Comparison of ENCODE assay signal across 15 cellular contexts in genomic region chr16:85057948-85058347, GRCh38. TPM values are rescaled to one million over a fixed set of nuclear protein-coding genes. Genes with fewer than 3 reads are reported as not detected.
DNase-seq lines count a peak whose midpoint lies in the region; ATAC-seq and TF ChIP-seq lines count a peak whose summit lies in the region.
"Had no signal": no experiment of that assay in that cellular context is flagged by ENCODE, and none has a peak within 500 bp of the region (broad histone marks: within the 10 kb centered on the region; RNA-seq: fewer than 3 reads in every experiment).

No MANE protein-coding gene starts in this region.

- H3F3A ChIP-seq in SK-N-SH (replicated peaks; ENCODE audit: insufficient read depth) = peaks cover 14% of the 10 kb centered on the region

- CTCF ChIA-PET in OCI-LY7 (lab: Charles Lee; ENCODE audit: unreplicated experiment) = no interaction called here
- CTCF ChIA-PET in SK-N-SH (lab: Yijun Ruan, JAX) = interaction anchor here (0.7 to 2.3 kb wide), 2 partner anchors 15 to 29 kb away, joined by 5 to 11 read pairs; no protein-coding TSS in a partner anchor

- H3K4me1 Mint-ChIP-seq in CD4-positive, CD25-positive, alpha-beta regulatory T cell = peaks cover 6 to 29% (median 15%) of the 10 kb centered on the region in 4 donors

- intact Hi-C loops in OCI-LY7 (cut with micrococcal nuclease; ENCODE audit: unreplicated experiment) = no loop called here
- intact Hi-C loops in heart right ventricle (cut with DNase I) = no loop called here

- no peak overlapping the region for H3K9ac ChIP-seq in SK-N-SH

- H3K27me3 ChIP-seq in CD4-positive, CD25-positive, alpha-beta regulatory T cell (ENCODE audit: control insufficient read depth, insufficient read depth, low read length) = no peaks in the 10 kb centered on the region
- H3K27me3 ChIP-seq in heart right ventricle = no peaks in the 10 kb centered on the region
- no peaks in the 10 kb centered on the region for H3K27me3 ChIP-seq in SK-N-SH (ENCODE audit: insufficient read depth)
- H3K27me3 ChIP-seq in SJCRH30 = no peaks in the 10 kb centered on the region
- H3K27me3 ChIP-seq: BE2C had no signal

- TF ChIP-seq CTCF in OCI-LY7 (conservative IDR thresholded peaks at IDR 0.05; ENCODE audit: low read length) = no peak
- no peak for TF ChIP-seq CTCF in heart right ventricle (IDR thresholded peaks at IDR 0.05)
- TF ChIP-seq CTCF in SK-N-SH (IDR thresholded peaks at IDR 0.05) = no peak

- no peak for ATAC-seq in CD4-positive, CD25-positive, alpha-beta regulatory T cell (ENCODE audit: low read depth in 2 of 2)
- ATAC-seq in GM18867 (IDR thresholded peaks at IDR 0.05; ENCODE audit: unreplicated experiment) = peak; percentile 38
- peak; percentile 9 to 75 (median 56) for ATAC-seq in heart right ventricle
- no peak for ATAC-seq in HG03159 (IDR thresholded peaks at IDR 0.05; ENCODE audit: unreplicated experiment)
- ATAC-seq in HG03039 (IDR thresholded peaks at IDR 0.05; ENCODE audit: unreplicated experiment) = no peak

- no peak overlapping the region for H3K27ac ChIP-seq in CD4-positive, CD25-positive, alpha-beta regulatory T cell (ENCODE audit: insufficient read depth, low read length, poor library complexity, severe bottlenecking)
- no peak overlapping the region for H3K27ac ChIP-seq in OCI-LY7 (ENCODE audit: low read depth, low read length, poor library complexity, severe bottlenecking)
- H3K27ac ChIP-seq in heart right ventricle = peak overlapping the region in 2 of 10 donors; percentile 19 to 31
- no peak overlapping the region for H3K27ac ChIP-seq in SK-N-SH (ENCODE audit: low read depth in 2 of 2, low read length in 1 of 2)
- no peak overlapping the region for H3K27ac ChIP-seq in SJCRH30
- H3K27ac ChIP-seq: VCaP had no signal

- BruUV-seq in OCI-LY7 (replicated peaks; lab: Mats Ljungman, UMichigan) = no TSS peak

- peaks cover 22% of the 10 kb centered on the region for H3K4me1 ChIP-seq in CD4-positive, CD25-positive, alpha-beta regulatory T cell (ENCODE audit: control insufficient read depth, insufficient read depth, low read length, poor library complexity, severe bottlenecking)
- H3K4me1 ChIP-seq in OCI-LY7 (ENCODE audit: insufficient read depth, low read length, poor library complexity, severe bottlenecking) (peaks cover 37% of the 10 kb centered on the region), heart right ventricle (peaks cover 2 to 56% (median 23%) of the 10 kb centered on the region in 9 donors), SK-N-SH (ENCODE audit: control insufficient read depth in 1 of 2, insufficient read depth in 2 of 2, low read depth in 1 of 2, low read length in 1 of 2) (peaks cover 8 to 10% of the 10 kb centered on the region in 2 experiments; a peak in 2 of 4 replicates), SJCRH30 (peaks cover 7% of the 10 kb centered on the region; the same call in 1 of the 2 replicates)

- H3K4me3 ChIP-seq in CD4-positive, CD25-positive, alpha-beta regulatory T cell (ENCODE audit: low read depth, low read length) = no peak overlapping the region
- H3K4me3 ChIP-seq in OCI-LY7 (ENCODE audit: low read depth, low read length, poor library complexity, severe bottlenecking) = peak overlapping the region; percentile 5
- H3K4me3 ChIP-seq in heart right ventricle = no peak overlapping the region
- H3K4me3 ChIP-seq in SK-N-SH (ENCODE audit: low read depth in 2 of 2, low read length in 1 of 2) = no peak overlapping the region
- H3K4me3 ChIP-seq in SJCRH30 = no peak overlapping the region

- H3K36me3 Mint-ChIP-seq in CD4-positive, CD25-positive, alpha-beta regulatory T cell = peaks cover 8% of the 10 kb centered on the region

- TF ChIP-seq EP300 in SK-N-SH (IDR thresholded peaks at IDR 0.05; ENCODE audit: borderline replicate concordance in 1 of 2, low read depth in 1 of 2, low read length in 1 of 2) = no peak

- H3K27ac Mint-ChIP-seq in CD4-positive, CD25-positive, alpha-beta regulatory T cell = peak overlapping the region in 2 of 3 donors; percentile 86 to 93
- H3K27ac Mint-ChIP-seq: endodermal cell had no signal

- no peaks in the 10 kb centered on the region for H3K9me3 ChIP-seq in CD4-positive, CD25-positive, alpha-beta regulatory T cell (ENCODE audit: control insufficient read depth in 2 of 2, low read length in 2 of 2)
- H3K9me3 ChIP-seq in OCI-LY7 (ENCODE audit: low read length) (no peaks in the 10 kb centered on the region), heart right ventricle (no peaks in the 10 kb centered on the region), SK-N-SH (no peaks in the 10 kb centered on the region), SJCRH30 (replicated peaks) (no peaks in the 10 kb centered on the region)
- H3K9me3 ChIP-seq: BE2C had no signal

- H2AFZ ChIP-seq in OCI-LY7 (ENCODE audit: low read length) = no peak overlapping the region
- no peak overlapping the region for H2AFZ ChIP-seq in SK-N-SH (ENCODE audit: low read depth)

- 45 to 77% methylated on average over 7 of the region's 7 CpGs for WGBS in heart right ventricle, 2 donors
- 90% methylated on average over 7 of the region's 7 CpGs for WGBS in SK-N-SH (ENCODE audit: low lambda C conversion rate)

- H3K9me2 ChIP-seq in OCI-LY7 (ENCODE audit: insufficient read depth, low read length) = no peaks in the 10 kb centered on the region
- no peaks in the 10 kb centered on the region for H3K9me2 ChIP-seq in SK-N-SH

- H3K4me3 Mint-ChIP-seq in CD4-positive, CD25-positive, alpha-beta regulatory T cell = no peak overlapping the region
- H3K4me3 Mint-ChIP-seq: endodermal cell had no signal

- H3K27me3 Mint-ChIP-seq in CD4-positive, CD25-positive, alpha-beta regulatory T cell = no peaks in the 10 kb centered on the region

- no peaks in the 10 kb centered on the region for H3K9me3 Mint-ChIP-seq in CD4-positive, CD25-positive, alpha-beta regulatory T cell
- H3K9me3 Mint-ChIP-seq: endodermal cell had no signal

- H3K4me2 ChIP-seq in OCI-LY7 (ENCODE audit: low read length) (peak overlapping the region; percentile 60), SK-N-SH (no peak overlapping the region)

- TF ChIP-seq RAD21 in SK-N-SH (IDR thresholded peaks at IDR 0.05; ENCODE audit: low read length) = no peak

- H3K36me3 ChIP-seq in CD4-positive, CD25-positive, alpha-beta regulatory T cell (ENCODE audit: control insufficient read depth, insufficient read depth, low read length) = no peaks in the 10 kb centered on the region
- no peaks in the 10 kb centered on the region for H3K36me3 ChIP-seq in OCI-LY7 (ENCODE audit: insufficient read depth, low read length)
- peaks cover 0 to 17% (median 0%) of the 10 kb centered on the region in 9 donors for H3K36me3 ChIP-seq in heart right ventricle
- H3K36me3 ChIP-seq in SK-N-SH (replicated peaks in 1 of 2; ENCODE audit: control insufficient read depth in 1 of 2, insufficient read depth in 2 of 2, low read length in 1 of 2) = no peaks in the 10 kb centered on the region
- H3K36me3 ChIP-seq in SJCRH30 = no peaks in the 10 kb centered on the region
- H3K36me3 ChIP-seq: BE2C had no signal

- no peak for DNase-seq in CD4-positive, CD25-positive, alpha-beta regulatory T cell
- peak; percentile 76 for DNase-seq in OCI-LY7 (ENCODE audit: low spot score)
- peak in 1 of 2 donors; percentile 57 for DNase-seq in heart right ventricle
- DNase-seq in SK-N-SH = no peak
- DNase-seq in SJCRH30 = no peak
- DNase-seq: activated T-cell treated with anti-CD3 and anti-CD28 coated beads for 4 hours, BE2C, GOT3, NCI-H748 treated with DMSO at 0.1 percent for 48 hours, SIG-M5 had no signal

- H3K79me2 ChIP-seq in OCI-LY7 (ENCODE audit: insufficient read depth, low read depth, low read length) (no peaks in the 10 kb centered on the region), SK-N-SH (ENCODE audit: insufficient read depth) (no peaks in the 10 kb centered on the region)

- POLR2A ChIA-PET in OCI-LY7 (lab: Charles Lee) = no interaction called here
- POLR2A ChIA-PET in SK-N-SH (lab: Yijun Ruan, JAX) = no interaction called here

- H4K20me1 ChIP-seq in OCI-LY7 (ENCODE audit: insufficient read depth, low read length) (no peaks in the 10 kb centered on the region), SK-N-SH (ENCODE audit: insufficient read depth) (no peaks in the 10 kb centered on the region)

TF ChIP-seq in SK-N-SH, 30 proteins besides CTCF, POLR2A, EP300 and RAD21 (continues in another document):
- TF ChIP-seq EZH2phosphoT487 (IDR thresholded peaks at IDR 0.05; ENCODE audit: borderline replicate concordance, low read depth) = no peak
- TF ChIP-seq FOXM1 (IDR thresholded peaks at IDR 0.05; ENCODE audit: low read depth) = no peak
- no peak for TF ChIP-seq TCF12 (IDR thresholded peaks at IDR 0.05)
- no peak for TF ChIP-seq MXI1 (IDR thresholded peaks at IDR 0.05; ENCODE audit: low read depth, low read length)

RNA-seq across cellular contexts. Expression of gene KIAA0513, which starts 30.4 kb away (rescaled TPM):
- 7.5 TPM for total RNA-seq in CD4-positive, CD25-positive, alpha-beta regulatory T cell
- polyA plus RNA-seq in CD4-positive, CD25-positive, alpha-beta regulatory T cell = 1 to 10 TPM; 1.5 to 3.9 (median 3.3) TPM
- 0.59 and 4.8 TPM in 2 replicates for total RNA-seq in OCI-LY7 (2014; rRNA removed; shearing (Covaris generic))
- 0.88 and 1.3 TPM in 2 replicates for total RNA-seq in OCI-LY7 (2022)
- total RNA-seq in heart right ventricle = 10 to 100 TPM in 2 of 10 donors, 1 to 10 TPM in 8; 5.9 to 10.9 (median 8.5) TPM
- polyA plus RNA-seq in heart right ventricle = 1 to 10 TPM; 2.4 to 3.1 TPM
- polyA plus RNA-seq in SK-N-SH (2012; rRNA removed) = 4.8 and 6.5 TPM in 2 replicates
- polyA plus RNA-seq in SK-N-SH (2012; cell fraction: cytosol; rRNA removed) = 2.8 and 3.9 TPM in 2 replicates
- 6.8 and 7.4 TPM in 2 replicates for polyA plus RNA-seq in SK-N-SH (2012; cell fraction: nucleus; rRNA removed)
- total RNA-seq in SJCRH30 (2014; rRNA removed; shearing (Covaris generic)) = 1.3 and 2.4 TPM in 2 replicates

RNA-seq across cellular contexts. Expression of gene ZDHHC7, which starts 46.6 kb away (rescaled TPM):
- total RNA-seq in CD4-positive, CD25-positive, alpha-beta regulatory T cell = 42.6 TPM
- 10 to 100 TPM; 26.0 to 38.9 (median 37.1) TPM for polyA plus RNA-seq in CD4-positive, CD25-positive, alpha-beta regulatory T cell
- 17.3 and 24.3 TPM in 2 replicates for total RNA-seq in OCI-LY7 (2014; rRNA removed; shearing (Covaris generic))
- total RNA-seq in OCI-LY7 (2022) = 22.5 and 24.1 TPM in 2 replicates
- total RNA-seq in heart right ventricle = 10 to 100 TPM; 36.2 to 55.5 (median 43.2) TPM
- 10 to 100 TPM; 15.1 to 16.6 TPM for polyA plus RNA-seq in heart right ventricle
- polyA plus RNA-seq in SK-N-SH (2012; rRNA removed) = 69.3 and 114 TPM in 2 replicates
- 65.1 and 80.3 TPM in 2 replicates for polyA plus RNA-seq in SK-N-SH (2012; cell fraction: cytosol; rRNA removed)
- 62.2 and 73.3 TPM in 2 replicates for polyA plus RNA-seq in SK-N-SH (2012; cell fraction: nucleus; rRNA removed)
- total RNA-seq in SJCRH30 (2014; rRNA removed; shearing (Covaris generic)) = 18.5 and 20.3 TPM in 2 replicates

RNA-seq across cellular contexts. Expression of gene CIBAR2, which starts 54.3 kb away (rescaled TPM):
- not detected for total RNA-seq in CD4-positive, CD25-positive, alpha-beta regulatory T cell
- polyA plus RNA-seq in CD4-positive, CD25-positive, alpha-beta regulatory T cell = not detected
- 0.50 TPM in 1 of 2 replicates, not detected in the other for total RNA-seq in OCI-LY7 (2014; rRNA removed; shearing (Covaris generic))
- total RNA-seq in OCI-LY7 (2022) (not detected in 2 replicates), heart right ventricle (not detected)
- polyA plus RNA-seq in heart right ventricle (not detected), SK-N-SH (2012; rRNA removed) (0.15 and 0.24 TPM in 2 replicates)
- polyA plus RNA-seq in SK-N-SH (2012; cell fraction: cytosol; rRNA removed) = 0.17 and 0.23 TPM in 2 replicates
- polyA plus RNA-seq in SK-N-SH (2012; cell fraction: nucleus; rRNA removed) = 0.39 and 0.51 TPM in 2 replicates
- 0.04 and 0.41 TPM in 2 replicates for total RNA-seq in SJCRH30 (2014; rRNA removed; shearing (Covaris generic))
- total RNA-seq: endodermal cell had no signal

Comparison
In these comparisons a context has a peak if more than half of its experiments do, and no peak if none do; other contexts are left out.
1. ATAC-seq: peak in GM18867 (single experiment) and heart right ventricle (8 of 8); none in CD4-positive, CD25-positive, alpha-beta regulatory T cell (0 of 2), HG03159 (single experiment) and HG03039 (single experiment).